In the genomic region with DNA sequence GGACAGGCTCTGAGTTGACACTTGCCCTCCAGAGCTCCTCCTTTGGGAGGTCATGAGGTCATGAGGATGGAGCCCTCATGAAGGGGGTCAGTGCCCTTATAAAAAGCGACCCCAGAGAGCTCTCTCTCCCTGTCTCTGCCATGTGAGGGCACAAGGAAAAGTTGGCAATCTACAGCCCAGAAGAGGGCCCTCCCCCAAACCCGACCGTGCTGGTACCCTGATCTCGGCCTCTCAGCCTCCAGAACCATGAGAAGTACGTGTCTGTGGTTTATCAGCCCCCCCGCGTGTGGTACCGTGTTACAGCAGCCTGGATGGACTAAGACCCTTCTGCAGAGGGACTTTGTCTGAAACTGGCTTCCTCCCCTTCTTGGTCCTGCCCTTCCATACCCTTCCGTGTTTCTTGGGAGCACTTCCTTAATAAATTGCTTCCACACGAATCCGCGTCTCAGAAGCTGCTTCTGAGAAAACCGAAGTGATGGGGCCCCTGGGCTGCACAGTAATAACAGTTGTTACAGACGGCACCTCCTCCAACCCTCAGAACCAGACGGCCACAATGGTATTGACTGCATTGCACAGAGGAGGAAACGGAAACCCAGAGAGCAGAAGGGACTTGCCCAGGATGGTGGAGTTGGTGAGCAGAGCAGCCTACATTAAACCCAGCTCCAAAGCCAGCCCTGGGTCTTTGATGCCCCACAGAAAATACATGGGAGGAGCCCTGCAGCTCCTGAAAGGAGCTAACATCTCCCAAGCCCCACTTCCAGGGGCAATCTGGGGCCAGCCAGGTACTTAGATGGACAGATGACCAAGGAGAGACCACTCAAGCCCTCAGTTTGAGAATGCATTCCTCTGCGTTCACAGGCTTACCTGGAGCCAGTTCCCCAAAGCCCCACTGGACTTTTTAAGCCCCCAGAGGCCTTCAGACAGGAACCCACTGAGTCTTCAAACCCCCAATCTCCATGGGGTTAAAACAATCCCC, we compare ENCODE assay signal across 8 cellular contexts.
DNase-seq lines count a peak whose midpoint lies in the region; ATAC-seq lines count a peak whose summit lies in the region.

No MANE protein-coding gene starts in this region.

- no peak overlapping the region for H3K4me3 ChIP-seq in SJCRH30

- no peaks in the 10 kb centered on the region for H3K27me3 ChIP-seq in SJCRH30

- peaks cover 17% of the 10 kb centered on the region; the same call in 1 of the 2 replicates for H3K4me1 ChIP-seq in SJCRH30

- ATAC-seq in GM18868 (IDR thresholded peaks at IDR 0.05; ENCODE audit: unreplicated experiment), result peak; percentile 81
- ATAC-seq in HG02943 (IDR thresholded peaks at IDR 0.05; ENCODE audit: low read depth, unreplicated experiment), result peak; percentile 74

- H3K27ac ChIP-seq in SJCRH30, result peak overlapping the region; percentile 75

- no peaks in the 10 kb centered on the region for H3K9me3 ChIP-seq in SJCRH30 (replicated peaks)

- no peak for DNase-seq in SJCRH30
- peak; percentile 72 for DNase-seq in activated naive CD4-positive, alpha-beta T cell treated with anti-CD3 and anti-CD28 coated beads, Interleukin-2, amount 50 U/mL, for 16 hours
- peak; percentile 59 for DNase-seq in stimulated activated CD4-positive, alpha-beta T cell treated with anti-CD3 and anti-CD28 coated beads, Interleukin-4, amount 100 ng/mL, for 1 hour
- DNase-seq in OCI-M1 (lab: John Stamatoyannopoulos, UW), result no peak
- DNase-seq in NCI-H187 treated with DMSO at 0.1 percent for 48 hours (lab: John Stamatoyannopoulos, UW), result no peak
- no peak for DNase-seq in head of caudate nucleus

- H3K36me3 ChIP-seq in SJCRH30, result no peaks in the 10 kb centered on the region

- intact Hi-C loops in head of caudate nucleus (cut with DNase I), result no loop called here

Comparison
In these comparisons a context has a peak if more than half of its experiments do, and no peak if none do; other contexts are left out.
1. DNase-seq: peak in activated naive CD4-positive, alpha-beta T cell treated with anti-CD3 and anti-CD28 coated beads, Interleukin-2, amount 50 U/mL, for 16 hours (single experiment) and stimulated activated CD4-positive, alpha-beta T cell treated with anti-CD3 and anti-CD28 coated beads, Interleukin-4, amount 100 ng/mL, for 1 hour (single experiment); none in SJCRH30 (0 of 2), OCI-M1 (single experiment), NCI-H187 treated with DMSO at 0.1 percent for 48 hours (single experiment) and head of caudate nucleus (0 of 42).